Comparison of ENCODE assay signal across 27 cellular contexts in the genomic region with DNA sequence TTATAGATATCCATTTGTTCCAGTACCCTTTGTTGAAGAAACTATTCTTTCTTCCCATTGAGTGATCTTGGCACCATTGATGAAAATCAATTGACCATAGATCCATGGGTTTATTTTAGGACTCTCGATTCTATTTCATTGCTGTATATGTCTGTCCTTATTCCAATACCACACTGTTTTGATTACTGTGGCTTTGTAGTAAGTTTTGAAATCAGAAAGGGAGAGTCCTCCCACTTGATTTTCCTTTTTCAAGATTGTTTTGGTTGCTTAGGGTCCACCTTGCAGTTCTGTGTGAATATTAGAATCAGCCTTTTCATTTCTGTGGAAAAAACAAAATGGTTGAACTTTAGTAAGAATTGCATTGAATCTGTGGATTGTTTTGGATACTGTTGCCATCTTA.
"Had no signal": no experiment of that assay in that cellular context is flagged by ENCODE, and none has a peak within 500 bp of the region (broad histone marks: within the 10 kb centered on the region; RNA-seq: fewer than 3 reads in every experiment).

No MANE protein-coding gene starts in this region.

- ATAC-seq: left lung; lower lobe of right lung; naive thymus-derived CD8-positive, alpha-beta T cell; sciatic nerve; stimulated activated naive B cell treated with anti-CD40 and anti-IgM and Interleukin-4, amounts not matched to agents 10 μg/mL and 1 μg/mL and 100 μg/mL, for 72 hours; stimulated activated naive CD8-positive, alpha-beta T cell treated with anti-CD3 and anti-CD28 coated beads, Interleukin-15, amount 100 ng/mL, for 72 hours had no signal

- H3K27me3 ChIP-seq: left lung, pancreas, tibial nerve, uterus had no signal

- H3K4me3 Mint-ChIP-seq: naive thymus-derived CD8-positive, alpha-beta T cell; stimulated activated naive B cell treated with anti-CD40 and anti-IgM and Interleukin-4, amounts not matched to agents 10 μg/mL and 1 μg/mL and 100 μg/mL, for 72 hours; stimulated activated naive CD8-positive, alpha-beta T cell treated with anti-CD3 and anti-CD28 coated beads, Interleukin-15, amount 100 ng/mL, for 72 hours; type B pancreatic cell had no signal

- H3K9me3 Mint-ChIP-seq: immature natural killer cell had no signal

- H3K27me3 Mint-ChIP-seq: naive thymus-derived CD8-positive, alpha-beta T cell; stimulated activated naive B cell treated with anti-CD40 and anti-IgM and Interleukin-4, amounts not matched to agents 10 μg/mL and 1 μg/mL and 100 μg/mL, for 72 hours; stimulated activated naive CD8-positive, alpha-beta T cell treated with anti-CD3 and anti-CD28 coated beads, Interleukin-15, amount 100 ng/mL, for 72 hours; type B pancreatic cell had no signal

- H3K9me3 ChIP-seq: left lung, lower lobe of right lung, pancreas, prostate gland, uterus had no signal

- H3K4me3 ChIP-seq: left lung, lower lobe of right lung, pancreas, prostate gland, skin epidermis, tibial nerve, uterus had no signal

- H3K27ac ChIP-seq: lower lobe of right lung, pancreas, prostate gland, tibial nerve, uterus had no signal

- DNase-seq: hypothalamus; immature natural killer cell; kidney; left colon; left lung; lower lobe of right lung; mammary epithelial cell; mesenchymal stem cell; naive thymus-derived CD8-positive, alpha-beta T cell; pancreas; posterior cingulate gyrus; retina; right cardiac atrium; stimulated activated CD4-positive, alpha-beta T cell treated with anti-CD3 and anti-CD28 coated beads, Interleukin-12 subunit alpha, Interleukin-12 subunit beta, amount 100 ng/mL, for 4 hours; stimulated activated CD4-positive, alpha-beta T cell treated with anti-CD3 and anti-CD28 coated beads, Interleukin-15, amount 100 ng/mL, for 24 hours; stimulated activated CD4-positive, alpha-beta T cell treated with anti-CD3 and anti-CD28 coated beads, Interleukin-2, amount 100 ng/mL, for 24 hours; stimulated activated CD4-positive, alpha-beta T cell treated with anti-CD3 and anti-CD28 coated beads, Interleukin-4, amount 100 ng/mL, for 1 hour; stimulated activated naive B cell treated with anti-CD40 and anti-IgM and Interleukin-4, amounts not matched to agents 10 μg/mL and 1 μg/mL and 100 μg/mL, for 72 hours; stimulated activated naive CD8-positive, alpha-beta T cell treated with anti-CD3 and anti-CD28 coated beads, Interleukin-15, amount 100 ng/mL, for 72 hours; substantia nigra; uterus had no signal

- H3K27ac Mint-ChIP-seq: type B pancreatic cell had no signal

- H3K36me3 ChIP-seq: lower lobe of right lung, pancreas, prostate gland, uterus had no signal

- FAIRE-seq: islet of Langerhans, kidney, pancreas had no signal

- H3K4me1 ChIP-seq: prostate gland, uterus had no signal
